In genomic region chr1:228471762-228472398, GRCh38 we compare ENCODE assay signal across 9 cellular contexts. TPM values are rescaled to one million over a fixed set of nuclear protein-coding genes. Genes with fewer than 3 reads are reported as not detected.
DNase-seq lines count a peak whose midpoint lies in the region; ATAC-seq, FAIRE-seq and TF ChIP-seq lines count a peak whose summit lies in the region.
"Had no signal": no experiment of that assay in that cellular context is flagged by ENCODE, and none has a peak within 500 bp of the region (broad histone marks: within the 10 kb centered on the region; RNA-seq: fewer than 3 reads in every experiment).

No MANE protein-coding gene starts in this region.

- POLR2A ChIA-PET in Caco-2 (lab: Charles Lee) (interaction anchor here (0.6 to 1.2 kb wide), 2 partner anchors 14 to 44 kb away, joined by 3 to 5 read pairs; a partner anchor contains a TSS), GM12878 (lab: Charles Lee) (interaction anchor here (0.7 kb wide), 1 partner anchor 11 kb away, joined by 4 read pairs; no protein-coding TSS in a partner anchor)

- no peak overlapping the region for H3K9ac ChIP-seq in GM12878 (ENCODE audit: control insufficient read depth, insufficient read depth, low read length)

- H3K27ac ChIP-seq in GM12878 (ENCODE audit: control insufficient read depth, insufficient read depth) (no peak overlapping the region), lower lobe of right lung (no peak overlapping the region)

- in situ Hi-C loops in GM12878 (cut with MboI) = no loop called here

- no peak overlapping the region for H2AFZ ChIP-seq in GM12878 (ENCODE audit: control insufficient read depth, low read depth, low read length)

- H3K36me3 Mint-ChIP-seq in Caco-2 (ENCODE audit: insufficient read depth, unreplicated experiment) = no peaks in the 10 kb centered on the region

- peak overlapping the region; percentile 11 for H3K27ac Mint-ChIP-seq in Caco-2 (ENCODE audit: unreplicated experiment)

- CTCF ChIA-PET in Caco-2 (lab: Charles Lee) (interaction anchor here (0.6 to 1.4 kb wide), 8 partner anchors 12 to 371 kb away, joined by 3 to 9 read pairs (median 4); a partner anchor contains a TSS), GM12878 (lab: Yijun Ruan, JAX) (interaction anchor here (0.8 to 4.0 kb wide), 6 partner anchors 9 to 755 kb away, joined by 3 to 17 read pairs (median 4); partner anchors contain the start of gene RNF187)

- H3K4me3 ChIP-seq in Caco-2 (ENCODE audit: low read depth, low read length) = no peak overlapping the region
- H3K4me3 ChIP-seq in GM12878 = no peak overlapping the region
- no peak overlapping the region for H3K4me3 ChIP-seq in lower lobe of right lung

- ATAC-seq in GM21367 (IDR thresholded peaks at IDR 0.05; ENCODE audit: unreplicated experiment) = peak; percentile 67
- ATAC-seq in GM12878 = peak; percentile 92
- peak; percentile 41 to 66 for ATAC-seq in lower lobe of right lung
- ATAC-seq in HG03045 (IDR thresholded peaks at IDR 0.05; ENCODE audit: unreplicated experiment) = no peak
- ATAC-seq in GM19397 (IDR thresholded peaks at IDR 0.05; ENCODE audit: unreplicated experiment) = no peak
- ATAC-seq in HG03571 (IDR thresholded peaks at IDR 0.05; ENCODE audit: unreplicated experiment) = no peak

- DNase-seq in Caco-2 (peak in 1 of 2 experiments; percentile 62), NCI-H345 treated with DMSO at 0.1 percent for 48 hours (lab: John Stamatoyannopoulos, UW; ENCODE audit: unreplicated experiment) (peak; percentile 15), GM12878 (ENCODE audit: low read depth, low spot score) (no peak), lower lobe of right lung (no peak)
- DNase-seq: left cardiac atrium had no signal

- no peaks in the 10 kb centered on the region for H3K9me3 ChIP-seq in Caco-2
- H3K9me3 ChIP-seq in GM12878 (replicated peaks; ENCODE audit: control insufficient read depth, insufficient read depth, low read length) = no peaks in the 10 kb centered on the region
- H3K9me3 ChIP-seq in lower lobe of right lung = no peaks in the 10 kb centered on the region

- no peak for FAIRE-seq in GM12878 (lab: Jason Lieb, UNC)

- no peak for TF ChIP-seq POLR2A in GM12878 (IDR thresholded peaks at IDR 0.05; ENCODE audit: low read depth, low read length)

- no peaks in the 10 kb centered on the region for H3K9me3 Mint-ChIP-seq in Caco-2 (ENCODE audit: unreplicated experiment)

- H3K36me3 ChIP-seq in Caco-2 (ENCODE audit: control insufficient read depth, insufficient read depth, low read length) (no peaks in the 10 kb centered on the region), GM12878 (ENCODE audit: control insufficient read depth in 2 of 2, insufficient read depth in 2 of 2, low read length in 1 of 2) (no peaks in the 10 kb centered on the region), lower lobe of right lung (no peaks in the 10 kb centered on the region)

- H3K4me1 ChIP-seq in Caco-2 = peaks cover 24% of the 10 kb centered on the region
- H3K4me1 ChIP-seq in GM12878 (ENCODE audit: control insufficient read depth, insufficient read depth, low read length) = peaks cover 5% of the 10 kb centered on the region; the same call in 1 of the 2 replicates
- no peaks in the 10 kb centered on the region for H3K4me1 ChIP-seq in lower lobe of right lung

- SMC1A ChIA-PET in GM12878 (lab: Charles Lee; ENCODE audit: uncharacterized antibody, unreplicated experiment) = interaction anchor here (1.2 kb wide), 1 partner anchor 14 kb away, joined by 3 read pairs; no protein-coding TSS in a partner anchor

- H3K27me3 Mint-ChIP-seq in Caco-2 (ENCODE audit: insufficient read depth, unreplicated experiment) = no peaks in the 10 kb centered on the region

- H3K4me1 Mint-ChIP-seq in Caco-2 (ENCODE audit: low read depth, unreplicated experiment) = peaks cover 22% of the 10 kb centered on the region

- RAD21 ChIA-PET in GM12878 (lab: Charles Lee; ENCODE audit: unreplicated experiment) = interaction anchor here (2.6 kb wide), 1 partner anchor 15 kb away, joined by 7 read pairs; the partner anchor contains the start of gene RNF187

- no peaks in the 10 kb centered on the region for H3K79me2 ChIP-seq in GM12878 (ENCODE audit: control insufficient read depth, insufficient read depth, low read length)

- no TSS peak for BruUV-seq in Caco-2 (replicated peaks; lab: Mats Ljungman, UMichigan)
- no TSS peak for BruUV-seq in GM12878 (replicated peaks; lab: Mats Ljungman, UMichigan)

- peak; percentile 54 to 70 for TF ChIP-seq CTCF in Caco-2 (IDR thresholded peaks at IDR 0.05; ENCODE audit: insufficient read depth in 1 of 2, low read depth in 1 of 2, low read length in 1 of 2, severe bottlenecking in 1 of 2, unreplicated experiment in 1 of 2)
- TF ChIP-seq CTCF in GM12878 (IDR thresholded peaks at IDR 0.05 in 2 of 3, conservative IDR thresholded peaks at IDR 0.05 in 1 of 3; ENCODE audit: control insufficient read depth in 2 of 3, extremely low read depth in 1 of 3, insufficient read depth in 1 of 3, low read depth in 3 of 3, low read length in 3 of 3) = peak; percentile 43 to 69 (median 64)
- TF ChIP-seq CTCF in lower lobe of right lung (IDR thresholded peaks at IDR 0.05) = peak; percentile 46

- intact Hi-C loops in Caco-2 (cut with micrococcal nuclease; ENCODE audit: unreplicated experiment) (loop anchor here (1.0 kb wide), 1 partner anchor 15 kb away; a partner anchor contains a TSS), GM12878 (cut with micrococcal nuclease; ENCODE audit: unreplicated experiment) (no loop called here), lower lobe of right lung (cut with DNase I) (no loop called here)

- H3K27me3 ChIP-seq in Caco-2 (replicated peaks; ENCODE audit: control insufficient read depth, insufficient read depth, low read length) = no peaks in the 10 kb centered on the region
- peaks cover 0 to 3% of the 10 kb centered on the region in 2 experiments; a peak in 2 of 4 replicates for H3K27me3 ChIP-seq in GM12878 (replicated peaks in 1 of 2; ENCODE audit: control insufficient read depth in 2 of 2, insufficient read depth in 2 of 2, low read length in 1 of 2)
- peaks cover 41% of the 10 kb centered on the region for H3K27me3 ChIP-seq in lower lobe of right lung (ENCODE audit: low read depth)

- no peaks in the 10 kb centered on the region for H4K20me1 ChIP-seq in GM12878 (ENCODE audit: control insufficient read depth, insufficient read depth)

- WGBS in GM12878 (ENCODE audit: insufficient coverage, insufficient replicate concordance, low lambda C conversion rate, missing lambda C conversion rate) = 92% methylated on average over 3 of the region's 5 CpGs

- peak; percentile 74 for TF ChIP-seq RAD21 in GM12878 (IDR thresholded peaks at IDR 0.05; ENCODE audit: insufficient read depth, low read depth, low read length)

- TF ChIP-seq EP300 in GM12878 (IDR thresholded peaks at IDR 0.05; ENCODE audit: borderline replicate concordance in 1 of 2, control insufficient read depth in 1 of 2, low read depth in 2 of 2, low read length in 2 of 2) = no peak

- H3K4me3 Mint-ChIP-seq in Caco-2 (ENCODE audit: unreplicated experiment) = no peak overlapping the region

- no peak overlapping the region for H3K4me2 ChIP-seq in GM12878 (ENCODE audit: control insufficient read depth, insufficient read depth)

TF ChIP-seq in GM12878, 131 proteins besides CTCF, POLR2A, EP300 and RAD21 (continues in another document):
- TF ChIP-seq BRCA1 (IDR thresholded peaks at IDR 0.05; ENCODE audit: low read depth, low read length) (no peak), EED (IDR thresholded peaks at IDR 0.05; ENCODE audit: low read depth) (no peak), ATF7 (IDR thresholded peaks at IDR 0.05; ENCODE audit: low read depth) (no peak), YY1 (IDR thresholded peaks at IDR 0.05; ENCODE audit: low read depth, low read length) (no peak), ZNF384 (IDR thresholded peaks at IDR 0.05; ENCODE audit: borderline replicate concordance, low read depth, low read length) (no peak), STAT3 (IDR thresholded peaks at IDR 0.05; ENCODE audit: low read depth, low read length) (no peak), PAX5 (IDR thresholded peaks at IDR 0.05; ENCODE audit: borderline replicate concordance, low read depth, low read length) (no peak)

RNA-seq across cellular contexts. Expression of gene RNF187, which starts 15.3 kb away (rescaled TPM):
- total RNA-seq in Caco-2 (2022) (128 and 164 TPM in 2 replicates), GM12878 (2014; rRNA removed) (27.1 and 40.0 TPM in 2 replicates), GM12878 (2014; rRNA removed; fragmentation: Illumina TruSeq; extraction: Trizol) (30.5 and 31.8 TPM in 2 replicates), GM12878 (2021) (116 and 125 TPM in 2 replicates), lower lobe of right lung (79.8 TPM)
- 14.5 and 16.0 TPM in 2 replicates for total RNA-seq in GM12878 (2013; cell fraction: nucleolus; rRNA removed)
- 21.0 TPM for polyA plus RNA-seq in GM12878 (2011; ENCODE audit: low read depth)
- polyA plus RNA-seq in GM12878 (2011; rRNA removed) (48.3 and 60.6 TPM in 2 replicates), GM12878 (2014; fragmentation: Illumina TruSeq; extraction: Trizol) (15.3 and 37.7 TPM in 2 replicates), GM12878 (2014; fragmentation: Nextera tagmentation; extraction: Ambion mirVana) (1 to 10 TPM; 2.6 to 9.7 TPM), GM12878 (2014; rRNA removed) (41.9 and 45.3 TPM in 2 replicates), GM12878 (2016; fragmentation: Nextera tagmentation; extraction: Ambion mirVana) (10 to 100 TPM in 1 of 2 experiments, 1 to 10 TPM in 1; 9.9 to 14.5 TPM)
- polyA plus RNA-seq in GM12878 (2011; cell fraction: cytosol; rRNA removed) = 75.9 and 79.5 TPM in 2 replicates
- 44.3 and 49.0 TPM in 2 replicates for polyA plus RNA-seq in GM12878 (2011; cell fraction: nucleus; rRNA removed)
- polyA plus RNA-seq in GM12878 (2012) = 53.3 and 70.1 TPM in 2 replicates
- polyA minus RNA-seq in GM12878 (2011; rRNA and poly(A)+ RNA removed) = 36.0 and 60.5 TPM in 2 replicates
- polyA minus RNA-seq in GM12878 (2011; cell fraction: cytosol; rRNA and poly(A)+ RNA removed) = 27.3 and 34.6 TPM in 2 replicates
- 9.1 and 16.1 TPM in 2 replicates for polyA minus RNA-seq in GM12878 (2011; cell fraction: nucleus; rRNA and poly(A)+ RNA removed)

RNA-seq across cellular contexts. Expression of gene TRIM17, which starts 55.2 kb away (rescaled TPM):
- 4.0 and 4.5 TPM in 2 replicates for total RNA-seq in Caco-2 (2022)
- not detected in 2 replicates for total RNA-seq in GM12878 (2013; cell fraction: nucleolus; rRNA removed)
- 0.11 TPM in 1 of 2 replicates, not detected in the other for total RNA-seq in GM12878 (2014; rRNA removed)
- total RNA-seq in GM12878 (2014; rRNA removed; fragmentation: Illumina TruSeq; extraction: Trizol) = not detected in 2 replicates
- total RNA-seq in GM12878 (2021) = not detected in 2 replicates
- 0.17 TPM for polyA plus RNA-seq in GM12878 (2011; ENCODE audit: low read depth)
- polyA plus RNA-seq in GM12878 (2011; rRNA removed) = not detected in 2 replicates
- polyA plus RNA-seq in GM12878 (2011; cell fraction: cytosol; rRNA removed) = not detected in 2 replicates
- not detected in 2 replicates for polyA plus RNA-seq in GM12878 (2011; cell fraction: nucleus; rRNA removed)
- polyA plus RNA-seq in GM12878 (2012) = 0.37 and 0.39 TPM in 2 replicates
- polyA plus RNA-seq in GM12878 (2014; fragmentation: Illumina TruSeq; extraction: Trizol) = not detected in 2 replicates
- not detected for polyA plus RNA-seq in GM12878 (2014; fragmentation: Nextera tagmentation; extraction: Ambion mirVana)
- not detected in 2 replicates for polyA plus RNA-seq in GM12878 (2014; rRNA removed)
- polyA plus RNA-seq in GM12878 (2016; fragmentation: Nextera tagmentation; extraction: Ambion mirVana) = under 1 TPM; 0.16 to 0.32 TPM
- not detected in 2 replicates for polyA minus RNA-seq in GM12878 (2011; rRNA and poly(A)+ RNA removed)
- polyA minus RNA-seq in GM12878 (2011; cell fraction: cytosol; rRNA and poly(A)+ RNA removed) = not detected in 2 replicates
- not detected in 2 replicates for polyA minus RNA-seq in GM12878 (2011; cell fraction: nucleus; rRNA and poly(A)+ RNA removed)
- 2.6 TPM for total RNA-seq in lower lobe of right lung

Comparison
In these comparisons a context has a peak if more than half of its experiments do, and no peak if none do; other contexts are left out.
1. ATAC-seq: peak in GM21367 (single experiment), GM12878 (single experiment) and lower lobe of right lung (2 of 2); none in HG03045 (single experiment), GM19397 (single experiment) and HG03571 (single experiment).
2. Peak in every context shown above with its lines, with median percentiles within 50 percentile points of each other: CTCF ChIP-seq.